In genomic region chr10:119478111-119479047, GRCh38 we compare ENCODE assay signal across 9 cellular contexts.
DNase-seq lines count a peak whose midpoint lies in the region; ATAC-seq and TF ChIP-seq lines count a peak whose summit lies in the region.
"Had no signal": no experiment of that assay in that cellular context is flagged by ENCODE, and none has a peak within 500 bp of the region (broad histone marks: within the 10 kb centered on the region; RNA-seq: fewer than 3 reads in every experiment).

No MANE protein-coding gene starts in this region.

- intact Hi-C loops in tibial artery (cut with DNase I; ENCODE audit: low total_unique reads) = no loop called here

- TF ChIP-seq CTCF in tibial artery (IDR thresholded peaks at IDR 0.05) = no peak

- no peaks in the 10 kb centered on the region for H3K36me3 ChIP-seq in tibial artery

- no peak overlapping the region for H3K4me3 ChIP-seq in tibial artery
- H3K4me3 ChIP-seq: lung had no signal

- H3K9me3 ChIP-seq in tibial artery = no peaks in the 10 kb centered on the region

- peak; percentile 73 for ATAC-seq in HG02884 (IDR thresholded peaks at IDR 0.05; ENCODE audit: unreplicated experiment)

- H3K27ac ChIP-seq in tibial artery = no peak overlapping the region

- peak; percentile 32 for DNase-seq in activated CD4-positive, alpha-beta T cell treated with anti-CD3 and anti-CD28 coated beads for 48 hours
- no peak for DNase-seq in activated CD4-positive, alpha-beta T cell treated with anti-CD3 and anti-CD28 coated beads for 4 hours
- peak; percentile 33 for DNase-seq in stimulated activated CD8-positive, alpha-beta memory T cell treated with anti-CD3 and anti-CD28 coated beads, Interleukin-4, amount 100 ng/mL, for 48 hours
- DNase-seq in NCI-H1694 treated with DMSO at 0.1 percent for 48 hours (lab: John Stamatoyannopoulos, UW) (no peak), tibial artery (no peak), NCI-H510A (lab: John Stamatoyannopoulos, UW) (no peak)

- peak; percentile 52 for TF ChIP-seq POLR2A in Raji (IDR thresholded peaks at IDR 0.05; ENCODE audit: insufficient read depth, low read depth, low read length)

- peaks cover 0 to 2% (median 0%) of the 10 kb centered on the region in 4 donors for H3K4me1 ChIP-seq in tibial artery

- no peaks in the 10 kb centered on the region for H3K27me3 ChIP-seq in tibial artery

Comparison
In these comparisons a context has a peak if more than half of its experiments do, and no peak if none do; other contexts are left out.
1. DNase-seq: peak in activated CD4-positive, alpha-beta T cell treated with anti-CD3 and anti-CD28 coated beads for 48 hours (single experiment) and stimulated activated CD8-positive, alpha-beta memory T cell treated with anti-CD3 and anti-CD28 coated beads, Interleukin-4, amount 100 ng/mL, for 48 hours (single experiment); none in activated CD4-positive, alpha-beta T cell treated with anti-CD3 and anti-CD28 coated beads for 4 hours (0 of 2), NCI-H1694 treated with DMSO at 0.1 percent for 48 hours (single experiment), tibial artery (0 of 2) and NCI-H510A (single experiment).